Comparison of ENCODE assay signal across 17 cellular contexts in genomic region chr19:1977116-1977515, GRCh38.
"Had no signal": no experiment of that assay in that cellular context is flagged by ENCODE, and none has a peak within 500 bp of the region (broad histone marks: within the 10 kb centered on the region; RNA-seq: fewer than 3 reads in every experiment).

No MANE protein-coding gene starts in this region.

- H3K9me3 ChIP-seq: heart right ventricle, neutrophil, right atrium auricular region, sigmoid colon, stomach, thoracic aorta, transverse colon had no signal

- H3K27me3 ChIP-seq: dorsolateral prefrontal cortex, heart right ventricle, neutrophil, right atrium auricular region, sigmoid colon, stomach, transverse colon had no signal

- H3K27ac ChIP-seq: dorsolateral prefrontal cortex, heart right ventricle, neutrophil, right atrium auricular region, sigmoid colon, stomach, thoracic aorta, transverse colon had no signal

- H3K4me3 ChIP-seq: dorsolateral prefrontal cortex, heart right ventricle, right atrium auricular region, sigmoid colon, skin epidermis, stomach, thoracic aorta, transverse colon had no signal

- ATAC-seq: heart right ventricle; naive thymus-derived CD4-positive, alpha-beta T cell had no signal

- DNase-seq: cortex of kidney; dorsolateral prefrontal cortex; effector CD8-positive, alpha-beta T cell; heart right ventricle; hypothalamus; kidney glomerular epithelial cell; naive thymus-derived CD4-positive, alpha-beta T cell; nephron progenitor cell; sigmoid colon; stimulated activated CD4-positive, alpha-beta T cell treated with anti-CD3 and anti-CD28 coated beads, Interleukin-2, amount 100 ng/mL, for 24 hours; stimulated activated naive CD4-positive, alpha-beta T cell; stomach; transverse colon had no signal

- H3K4me1 ChIP-seq: heart right ventricle, right atrium auricular region, sigmoid colon, transverse colon had no signal
